18 cellular contexts compared by ENCODE assay signal in the genomic region with DNA sequence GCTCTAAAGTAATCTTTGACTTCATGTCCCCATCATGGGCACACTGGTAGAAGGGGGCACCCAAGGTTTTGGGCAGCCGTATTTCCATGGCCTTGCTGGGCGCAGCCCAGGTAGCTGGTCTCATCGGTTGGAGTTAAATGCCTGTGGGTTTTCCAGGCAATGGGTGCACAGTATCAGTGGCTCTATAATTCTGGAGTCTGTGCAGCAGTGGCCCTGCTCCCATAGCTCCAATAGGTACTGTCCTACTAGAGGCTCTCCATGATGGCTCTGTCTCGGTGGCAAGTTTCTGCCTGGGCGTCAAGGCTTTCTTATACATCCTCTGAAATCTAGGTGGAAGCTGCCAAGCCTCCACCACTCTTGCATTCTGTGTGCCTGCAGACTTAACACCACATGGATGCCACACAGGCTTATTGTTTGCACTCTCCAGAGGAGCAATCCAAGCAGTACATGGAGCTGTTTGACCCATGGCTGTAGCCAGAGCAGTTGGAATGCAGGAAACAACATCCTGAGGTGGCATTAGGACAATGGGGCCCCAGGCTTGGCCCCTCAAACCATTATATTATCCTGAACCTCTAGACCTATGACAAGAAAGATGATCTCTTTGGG.
"Had no signal": no experiment of that assay in that cellular context is flagged by ENCODE, and none has a peak within 500 bp of the region (broad histone marks: within the 10 kb centered on the region; RNA-seq: fewer than 3 reads in every experiment).

No MANE protein-coding gene starts in this region.

- H3K4me3 ChIP-seq: esophagus squamous epithelium, gastroesophageal sphincter, left ventricle myocardium inferior, lower lobe of right lung, spleen, testis, tibial nerve had no signal

- H3K4me1 ChIP-seq: esophagus squamous epithelium, gastroesophageal sphincter, left ventricle myocardium inferior, lower lobe of right lung, spleen, testis had no signal

- DNase-seq: esophagus squamous epithelium; foreskin fibroblast; glutamatergic neuron; immature natural killer cell; left cardiac atrium; left ventricle myocardium inferior; lower lobe of right lung; natural killer cell; posterior cingulate gyrus; spleen; stimulated activated CD4-positive, alpha-beta T cell treated with anti-CD3 and anti-CD28 coated beads, Interleukin-15, amount 100 ng/mL, for 24 hours; stimulated activated CD4-positive, alpha-beta T cell treated with anti-CD3 and anti-CD28 coated beads, Interleukin-1b, Interleukin-23, amount 100 ng/mL, for 48 hours; stimulated activated CD4-positive, alpha-beta T cell treated with anti-CD3 and anti-CD28 coated beads, Interleukin-4, amount 100 ng/mL, for 24 hours; stimulated activated naive CD4-positive, alpha-beta T cell; testis had no signal

- ATAC-seq: gastroesophageal sphincter, left cardiac atrium, natural killer cell, sciatic nerve had no signal

- H3K9me3 ChIP-seq: esophagus squamous epithelium, gastroesophageal sphincter, lower lobe of right lung, spleen, testis, tibial nerve had no signal

- H3K27me3 ChIP-seq: esophagus squamous epithelium, gastroesophageal sphincter, spleen, testis, tibial nerve had no signal

- H3K27ac ChIP-seq: esophagus squamous epithelium, gastroesophageal sphincter, left ventricle myocardium inferior, lower lobe of right lung, spleen, testis had no signal

- H3K36me3 ChIP-seq: esophagus squamous epithelium, gastroesophageal sphincter, left ventricle myocardium inferior, lower lobe of right lung, spleen, tibial nerve had no signal
